In genomic region chr1:14875781-14876564, GRCh38 we compare ENCODE assay signal across 18 cellular contexts.
DNase-seq lines count a peak whose midpoint lies in the region; ATAC-seq and TF ChIP-seq lines count a peak whose summit lies in the region.
"Had no signal": no experiment of that assay in that cellular context is flagged by ENCODE, and none has a peak within 500 bp of the region (broad histone marks: within the 10 kb centered on the region; RNA-seq: fewer than 3 reads in every experiment).

No MANE protein-coding gene starts in this region.

- H3K27me3 ChIP-seq in H9 (ENCODE audit: insufficient read depth, low read length): no peaks in the 10 kb centered on the region
- H3K27me3 ChIP-seq: brain microvascular endothelial cell had no signal

- no peaks in the 10 kb centered on the region for H4K20me1 ChIP-seq in H9 (ENCODE audit: control insufficient read depth, insufficient read depth, insufficient read length)

- H3K23ac ChIP-seq in H9 (ENCODE audit: insufficient read length, low read depth, low read length): no peak overlapping the region

- H2BK5ac ChIP-seq in H9 (ENCODE audit: insufficient read length, low read length): no peak overlapping the region

- TF ChIP-seq CTCF in H9 (conservative IDR thresholded peaks at IDR 0.05) (no peak), mucosa of descending colon (IDR thresholded peaks at IDR 0.05) (no peak)

- no peak overlapping the region for H3T11ph ChIP-seq in H9 (ENCODE audit: low read length)

- no peak overlapping the region for H4K91ac ChIP-seq in H9 (ENCODE audit: insufficient read length, low read depth, low read length)

- H3K27ac ChIP-seq in H9 (ENCODE audit: insufficient read length, low read depth, low read length): no peak overlapping the region
- H3K27ac ChIP-seq: brain microvascular endothelial cell, parathyroid adenoma had no signal

- DNase-seq in H9: no peak
- peak; percentile 51 for DNase-seq in NCI-H2081 treated with DMSO at 0.1 percent for 48 hours (lab: John Stamatoyannopoulos, UW)
- DNase-seq in SW480 (ENCODE audit: low spot score): peak; percentile 28
- no peak for DNase-seq in mucosa of descending colon
- DNase-seq in ACHN: no peak
- no peak for DNase-seq in stimulated activated naive CD8-positive, alpha-beta T cell treated with anti-CD3 and anti-CD28 coated beads, Interleukin-15, Interleukin-2, amounts not matched to agents 100 U/mL and 50 U/mL, for 24 hours
- no peak for DNase-seq in activated CD8-positive, alpha-beta memory T cell treated with anti-CD3 and anti-CD28 coated beads, Interleukin-2, amount 50 U/mL, for 4 hours
- no peak for DNase-seq in HUDEP-2 (lab: John Stamatoyannopoulos, UW; ENCODE audit: unreplicated experiment in 76 of 76)
- DNase-seq: activated CD4-positive, alpha-beta T cell treated with anti-CD3 and anti-CD28 coated beads, Interleukin-2, amount 10 ng/mL, durations not matched to agents 7 days and 5 days; activated naive CD4-positive, alpha-beta T cell treated with anti-CD3 and anti-CD28 coated beads, Interleukin-2, amount 50 U/mL, for 16 hours; activated T-cell treated with anti-CD3 and anti-CD28 coated beads, Interleukin-2, amount 50 U/mL, for 1 hour; brain microvascular endothelial cell; NCI-H446; SK-N-SH; stimulated activated CD4-positive, alpha-beta T cell treated with anti-CD3 and anti-CD28 coated beads, Interleukin-4, amount 100 ng/mL, for 1 hour; stimulated activated CD8-positive, alpha-beta memory T cell treated with anti-CD3 and anti-CD28 coated beads, Interleukin-4, amount 100 ng/mL, for 48 hours had no signal

- no peak overlapping the region for H3K4me2 ChIP-seq in H9 (ENCODE audit: insufficient read depth, insufficient read length, low read length)
- H3K4me2 ChIP-seq: SK-N-SH had no signal

- H3K4me1 Mint-ChIP-seq in H9: peaks cover 24 to 26% of the 10 kb centered on the region in 2 experiments
- H3K4me1 Mint-ChIP-seq: activated CD4-positive, alpha-beta T cell treated with anti-CD3 and anti-CD28 coated beads, Interleukin-2, amount 10 ng/mL, durations not matched to agents 7 days and 5 days had no signal

- H2BK120ac ChIP-seq in H9 (ENCODE audit: low read depth, low read length, poor library complexity, severe bottlenecking): no peak overlapping the region

- no peak overlapping the region for H3K18ac ChIP-seq in H9 (ENCODE audit: insufficient read length, low read depth, low read length)

- H3K9me3 ChIP-seq in H9 (ENCODE audit: control insufficient read depth, low read depth, low read length) (no peaks in the 10 kb centered on the region), mucosa of descending colon (no peaks in the 10 kb centered on the region)
- H3K9me3 ChIP-seq: HAP-1, SK-N-SH had no signal

- no peaks in the 10 kb centered on the region for H3K79me2 ChIP-seq in H9 (ENCODE audit: insufficient read depth, low read length)
- H3K79me2 ChIP-seq: parathyroid adenoma had no signal

- no peak overlapping the region for H4K8ac ChIP-seq in H9 (replicated peaks; ENCODE audit: insufficient read length, low read depth, low read length)

- no peak overlapping the region for H2BK12ac ChIP-seq in H9 (ENCODE audit: insufficient read length, low read depth, low read length)

- H3K27ac Mint-ChIP-seq in H9: peak overlapping the region in 2 of 3 experiments; percentile 7 to 55; a peak in 1 of 7 replicates
- H3K27ac Mint-ChIP-seq: activated CD4-positive, alpha-beta T cell treated with anti-CD3 and anti-CD28 coated beads, Interleukin-2, amount 10 ng/mL, durations not matched to agents 7 days and 5 days had no signal

- in situ Hi-C loops in ACHN (cut with HindIII; ENCODE audit: low pct_ligation_motif_present, low pct_unique_long_range_greater_than_20kb, low sequenced_read_pairs): no loop called here

- H3K23me2 ChIP-seq in H9 (ENCODE audit: insufficient read length, low read depth, low read length, poor library complexity, severe bottlenecking): no peaks in the 10 kb centered on the region

- H2AFZ ChIP-seq in H9 (ENCODE audit: low read length): no peak overlapping the region
- H2AFZ ChIP-seq: parathyroid adenoma had no signal

- no peak overlapping the region for H3K9ac ChIP-seq in H9 (ENCODE audit: extremely low read depth, insufficient read length, low read length)
- H3K9ac ChIP-seq: parathyroid adenoma, SK-N-SH had no signal

- no peak overlapping the region for H3K14ac ChIP-seq in H9 (ENCODE audit: insufficient read depth, low read length)

- no CpG with 5 or more reads among the region's 9 CpGs for WGBS in H9 (ENCODE audit: extremely low coverage, insufficient read length, low lambda C conversion rate)

- no peak overlapping the region for H2AK5ac ChIP-seq in H9 (ENCODE audit: insufficient read length, low read length)

- no peaks in the 10 kb centered on the region for H3K36me3 Mint-ChIP-seq in H9 (ENCODE audit: insufficient read depth in 1 of 3, low read depth in 3 of 3)

- H3K4me1 ChIP-seq in H9 (ENCODE audit: insufficient read depth, low read length) (peaks cover 9% of the 10 kb centered on the region; the same call in 1 of the 2 replicates), mucosa of descending colon (ENCODE audit: low read depth) (no peaks in the 10 kb centered on the region)
- H3K4me1 ChIP-seq: HAP-1, parathyroid adenoma had no signal

- no peak overlapping the region for H3K4ac ChIP-seq in H9 (ENCODE audit: low read depth, low read length)

- no peak overlapping the region for H3K56ac ChIP-seq in H9 (ENCODE audit: insufficient read length, low read depth, low read length)

- ATAC-seq in mucosa of descending colon: peak; percentile 62
- ATAC-seq in stimulated activated naive CD8-positive, alpha-beta T cell treated with anti-CD3 and anti-CD28 coated beads, Interleukin-15, Interleukin-2, amounts not matched to agents 100 U/mL and 50 U/mL, for 24 hours: no peak

- no peaks in the 10 kb centered on the region for H3K36me3 ChIP-seq in mucosa of descending colon (ENCODE audit: low read depth)
- H3K36me3 ChIP-seq: brain microvascular endothelial cell, HAP-1 had no signal

- no peaks in the 10 kb centered on the region; the same call in 1 of the 2 replicates for H3K27me3 Mint-ChIP-seq in H9 (ENCODE audit: low read depth)

- H2BK15ac ChIP-seq in H9 (ENCODE audit: low read depth, low read length): no peak overlapping the region

- intact Hi-C loops in mucosa of descending colon (cut with DNase I, micrococcal nuclease): no loop called here

- H3K79me1 ChIP-seq in H9 (ENCODE audit: insufficient read depth, low read depth, low read length, poor library complexity, severe bottlenecking): no peaks in the 10 kb centered on the region

- no peak overlapping the region for H3K4me3 Mint-ChIP-seq in H9
- H3K4me3 Mint-ChIP-seq: activated CD4-positive, alpha-beta T cell treated with anti-CD3 and anti-CD28 coated beads, Interleukin-2, amount 10 ng/mL, durations not matched to agents 7 days and 5 days had no signal

- no peaks in the 10 kb centered on the region for H3K9me3 Mint-ChIP-seq in H9
- H3K9me3 Mint-ChIP-seq: activated CD4-positive, alpha-beta T cell treated with anti-CD3 and anti-CD28 coated beads, Interleukin-2, amount 10 ng/mL, durations not matched to agents 7 days and 5 days had no signal

- no peak overlapping the region for H4K5ac ChIP-seq in H9 (ENCODE audit: insufficient read length, low read depth, low read length)

- no peak overlapping the region for H3K4me3 ChIP-seq in mucosa of descending colon
- H3K4me3 ChIP-seq: HAP-1 had no signal

- no peak overlapping the region for H2BK20ac ChIP-seq in H9 (ENCODE audit: low read depth, low read length, poor library complexity, severe bottlenecking)

Comparison
In these comparisons a context has a peak if more than half of its experiments do, and no peak if none do; other contexts are left out.
1. DNase-seq: peak in NCI-H2081 treated with DMSO at 0.1 percent for 48 hours (single experiment) and SW480 (single experiment); none in H9 (single experiment), mucosa of descending colon (0 of 3), ACHN (single experiment), stimulated activated naive CD8-positive, alpha-beta T cell treated with anti-CD3 and anti-CD28 coated beads, Interleukin-15, Interleukin-2, amounts not matched to agents 100 U/mL and 50 U/mL, for 24 hours (single experiment), activated CD8-positive, alpha-beta memory T cell treated with anti-CD3 and anti-CD28 coated beads, Interleukin-2, amount 50 U/mL, for 4 hours (single experiment) and HUDEP-2 (0 of 76).